24 cellular contexts compared by ENCODE assay signal in the genomic region with DNA sequence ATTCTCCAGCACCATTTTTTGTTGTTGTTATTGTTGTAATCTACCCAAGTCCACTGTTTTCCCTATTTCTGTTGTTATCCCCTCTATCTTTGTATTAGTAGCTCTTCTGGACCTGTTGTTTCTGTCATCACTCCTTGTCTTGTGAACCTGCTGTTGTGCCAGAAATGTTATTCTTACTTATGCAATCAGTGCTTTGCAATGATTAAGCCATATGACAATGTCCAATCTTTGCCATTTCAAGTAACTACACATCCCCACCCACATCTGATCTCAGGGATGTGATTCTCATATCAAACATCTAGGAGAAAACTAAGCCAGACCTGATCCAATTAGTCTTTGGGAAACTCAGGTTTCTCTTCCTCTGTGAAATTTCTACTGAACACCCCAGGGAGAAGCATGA.
"Had no signal": no experiment of that assay in that cellular context is flagged by ENCODE, and none has a peak within 500 bp of the region (broad histone marks: within the 10 kb centered on the region; RNA-seq: fewer than 3 reads in every experiment).

No MANE protein-coding gene starts in this region.

- H3K4me3 ChIP-seq: pancreas, prostate gland, right lobe of liver, sigmoid colon, stomach, thoracic aorta, thyroid gland, tibial nerve, upper lobe of left lung, vagina had no signal

- H3K36me3 ChIP-seq: neutrophil, pancreas, prostate gland, right lobe of liver, sigmoid colon, stomach, thoracic aorta, thyroid gland, tibial nerve, upper lobe of left lung, vagina had no signal

- H3K27ac ChIP-seq: neutrophil, pancreas, prostate gland, right lobe of liver, sigmoid colon, stomach, thoracic aorta, thyroid gland, tibial nerve, upper lobe of left lung, vagina had no signal

- H3K27me3 ChIP-seq: neutrophil, right lobe of liver, sigmoid colon, stomach, thyroid gland, tibial nerve, upper lobe of left lung, vagina had no signal

- H3K4me1 ChIP-seq: prostate gland, right lobe of liver, sigmoid colon, stomach, thyroid gland, tibial nerve, upper lobe of left lung, vagina had no signal

- DNase-seq: nephron progenitor cell; nucleus accumbens; pancreas; right lobe of liver; sigmoid colon; small intestine; stimulated activated CD4-positive, alpha-beta T cell treated with anti-CD3 and anti-CD28 coated beads, Interleukin-15, amount 100 ng/mL, for 24 hours; stimulated activated CD4-positive, alpha-beta T cell treated with anti-CD3 and anti-CD28 coated beads, Interleukin-2, amount 100 ng/mL, for 24 hours; stimulated activated CD4-positive, alpha-beta T cell treated with anti-CD3 and anti-CD28 coated beads, Interleukin-2, amount 100 ng/mL, for 48 hours; stimulated activated CD4-positive, alpha-beta T cell treated with anti-CD3 and anti-CD28 coated beads, Interleukin-4, amount 100 ng/mL, for 24 hours; stimulated activated naive B cell treated with anti-CD40 and anti-IgM and Interleukin-4, amounts not matched to agents 10 μg/mL and 1 μg/mL and 100 μg/mL, for 72 hours; stimulated activated naive CD4-positive, alpha-beta T cell treated with Interleukin-2 at 50 U/mL for 16 hours; stomach; thyroid gland; trophoblast cell; upper lobe of left lung had no signal

- ATAC-seq: natural killer cell treated with Interleukin-12 subunit alpha and Interleukin-12 subunit beta and Interleukin-15 and Interleukin-18, amount 100 ng/mL, for 72 hours; pancreas; right cardiac atrium; stimulated activated effector memory CD8-positive, alpha-beta T cell treated with anti-CD3 and anti-CD28 coated beads, Interleukin-12 subunit alpha, Interleukin-12 subunit beta, amount 100 ng/mL, for 72 hours; stimulated activated naive B cell treated with anti-CD40 and anti-IgM and Interleukin-4, amounts not matched to agents 10 μg/mL and 1 μg/mL and 100 μg/mL, for 72 hours had no signal

- H3K9me3 ChIP-seq: neutrophil, pancreas, prostate gland, right lobe of liver, sigmoid colon, stomach, thoracic aorta, thyroid gland, tibial nerve, upper lobe of left lung, vagina had no signal
